ENCODE assay signal across 8 cellular contexts in genomic region chrX:47561653-47562151, GRCh38. TPM values are rescaled to one million over a fixed set of nuclear protein-coding genes. Genes with fewer than 3 reads are reported as not detected.
DNase-seq lines count a peak whose midpoint lies in the region; ATAC-seq and TF ChIP-seq lines count a peak whose summit lies in the region.

No MANE protein-coding gene starts in this region.

- H3K4me2 ChIP-seq in skeletal muscle satellite cell (ENCODE audit: low read length) = peak overlapping the region; percentile 90

- DNase-seq in H7 (no peak), WTC11 (ENCODE audit: low spot score) (no peak), Ammon's horn (ENCODE audit: low spot score) (no peak), NK-92 (lab: John Stamatoyannopoulos, UW; ENCODE audit: unreplicated experiment) (no peak), hippocampal formation (lab: John Stamatoyannopoulos, UW) (no peak)
- DNase-seq in stimulated activated CD4-positive, alpha-beta T cell treated with anti-CD3 and anti-CD28 coated beads, Interleukin-2, amount 100 ng/mL, for 24 hours = no peak

- H3K9ac ChIP-seq in skeletal muscle satellite cell (ENCODE audit: low read depth, low read length) = peak overlapping the region; percentile 94

- TF ChIP-seq CTCF in WTC11 (IDR thresholded peaks at IDR 0.05) (no peak), gastroesophageal sphincter (IDR thresholded peaks at IDR 0.05) (no peak)

- 0 to 9% methylated on average over 3 to 6 of the region's 10 CpGs for WGBS in gastroesophageal sphincter (ENCODE audit: low coverage in 1 of 2), 2 donors

- CTCF ChIA-PET in WTC11 (lab: Charles Lee) = interaction anchor here (0.6 to 1.5 kb wide), 9 partner anchors 13 to 1551 kb away, joined by 3 to 6 read pairs (median 3); no protein-coding TSS in a partner anchor

- ATAC-seq in WTC11 = no peak
- no peak for ATAC-seq in gastroesophageal sphincter

- POLR2A ChIA-PET in WTC11 (lab: Charles Lee) = interaction anchor here (0.7 kb wide), 1 partner anchor 245 kb away, joined by 5 read pairs; no protein-coding TSS in a partner anchor

- no peaks in the 10 kb centered on the region for H3K27me3 Mint-ChIP-seq in WTC11 (ENCODE audit: low read depth)

- no peak for TF ChIP-seq EP300 in gastroesophageal sphincter (IDR thresholded peaks at IDR 0.05)

- no peak for TF ChIP-seq POLR2A in gastroesophageal sphincter (IDR thresholded peaks at IDR 0.05)

- peak overlapping the region; percentile 93 for H3K27ac Mint-ChIP-seq in WTC11

- no peaks in the 10 kb centered on the region; the same call in 1 of the 2 replicates for H3K27me3 ChIP-seq in H7 (ENCODE audit: control insufficient read depth, insufficient read depth, low read length)
- no peaks in the 10 kb centered on the region for H3K27me3 ChIP-seq in gastroesophageal sphincter
- no peaks in the 10 kb centered on the region for H3K27me3 ChIP-seq in skeletal muscle satellite cell (ENCODE audit: control insufficient read depth, insufficient read depth, low read length)

- H3K4me1 ChIP-seq in gastroesophageal sphincter (peaks cover 0 to 38% (median 2%) of the 10 kb centered on the region in 3 donors), skeletal muscle satellite cell (ENCODE audit: control insufficient read depth, insufficient read depth, low read length) (peaks cover 18% of the 10 kb centered on the region)

- H3K9me3 ChIP-seq in gastroesophageal sphincter (no peaks in the 10 kb centered on the region), skeletal muscle satellite cell (replicated peaks; ENCODE audit: low read length) (no peaks in the 10 kb centered on the region)

- H3K4me3 ChIP-seq in H7 (ENCODE audit: insufficient read depth, low read depth, low read length) = peak overlapping the region; percentile 61
- peak overlapping the region; percentile 61 to 66 for H3K4me3 ChIP-seq in gastroesophageal sphincter
- H3K4me3 ChIP-seq in skeletal muscle satellite cell (ENCODE audit: low read length) = peak overlapping the region; percentile 84

- H3K27ac ChIP-seq in gastroesophageal sphincter = peak overlapping the region; percentile 93 to 97 (median 95)

- H3K4me3 Mint-ChIP-seq in WTC11 = peak overlapping the region; percentile 88

- H3K36me3 Mint-ChIP-seq in WTC11 = peaks cover 20% of the 10 kb centered on the region

- H3K9me3 Mint-ChIP-seq in WTC11 = no peaks in the 10 kb centered on the region

- peaks cover 3% of the 10 kb centered on the region for H3K36me3 ChIP-seq in H7 (replicated peaks; ENCODE audit: control insufficient read depth, insufficient read depth, low read length)
- peaks cover 0 to 39% of the 10 kb centered on the region in 2 donors for H3K36me3 ChIP-seq in gastroesophageal sphincter
- H3K36me3 ChIP-seq in skeletal muscle satellite cell (ENCODE audit: insufficient read depth, low read length) = peaks cover 18% of the 10 kb centered on the region

- H3K4me1 Mint-ChIP-seq in WTC11 = peaks cover 16% of the 10 kb centered on the region

TF ChIP-seq in WTC11, 78 proteins besides CTCF, POLR2A, EP300 and RAD21 (continues in another document):
- TF ChIP-seq GABPB1 (CRISPR knock-in tag; IDR thresholded peaks at IDR 0.05) (no peak), CREM (CRISPR knock-in tag; IDR thresholded peaks at IDR 0.05) (no peak), NFE2L1 (CRISPR knock-in tag; IDR thresholded peaks at IDR 0.05) (no peak), PRRX2 (CRISPR knock-in tag; IDR thresholded peaks at IDR 0.05) (no peak), ZNF512 (CRISPR knock-in tag; IDR thresholded peaks at IDR 0.05; ENCODE audit: borderline replicate concordance) (no peak), SP1 (CRISPR knock-in tag; conservative IDR thresholded peaks at IDR 0.05) (no peak), FOXJ3 (CRISPR knock-in tag; IDR thresholded peaks at IDR 0.05; ENCODE audit: borderline replicate concordance) (no peak), SMAD4 (CRISPR knock-in tag; IDR thresholded peaks at IDR 0.05) (no peak), ZNF396 (CRISPR knock-in tag; IDR thresholded peaks at IDR 0.05; ENCODE audit: borderline replicate concordance) (no peak), TEAD1 (CRISPR knock-in tag; IDR thresholded peaks at IDR 0.05) (no peak), EMX1 (CRISPR knock-in tag; IDR thresholded peaks at IDR 0.05) (no peak), ATF1 (CRISPR knock-in tag; IDR thresholded peaks at IDR 0.05) (no peak), ATF6 (CRISPR knock-in tag; IDR thresholded peaks at IDR 0.05) (no peak), FOXP4 (CRISPR knock-in tag; IDR thresholded peaks at IDR 0.05) (no peak), GRHL2 (CRISPR knock-in tag; IDR thresholded peaks at IDR 0.05; ENCODE audit: insufficient replicate concordance, severe bottlenecking) (no peak), ETV6 (CRISPR knock-in tag; IDR thresholded peaks at IDR 0.05) (no peak), JUN (CRISPR knock-in tag; IDR thresholded peaks at IDR 0.05) (no peak), ZNF425 (CRISPR knock-in tag; conservative IDR thresholded peaks at IDR 0.05) (no peak)

RNA-seq across cellular contexts. Expression of gene ARAF, which starts 0.7 kb away (rescaled TPM):
- 34.4 and 38.2 TPM in 2 replicates for total RNA-seq in H7 (2014; rRNA removed; shearing (Covaris generic))
- 52.5 to 55.8 TPM (median 55.1 TPM) in 3 replicates for total RNA-seq in WTC11 (2021)
- 10 to 100 TPM; 27.5 to 46.8 (median 38.5) TPM for total RNA-seq in gastroesophageal sphincter
- total RNA-seq in skeletal muscle satellite cell (2012; rRNA removed) = 10.6 and 19.9 TPM in 2 replicates

RNA-seq across cellular contexts. Expression of gene TIMP1, which starts 20.5 kb away (rescaled TPM):
- 59.6 and 66.1 TPM in 2 replicates for total RNA-seq in H7 (2014; rRNA removed; shearing (Covaris generic))
- total RNA-seq in WTC11 (2021) (35.4 to 50.8 TPM (median 50.1 TPM) in 3 replicates), gastroesophageal sphincter (100 to 1,000 TPM in 3 of 4 donors, 10 to 100 TPM in 1; 77.4 to 204 (median 156) TPM)
- 943 and 1,314 TPM in 2 replicates for total RNA-seq in skeletal muscle satellite cell (2012; rRNA removed)

RNA-seq across cellular contexts. Expression of gene SYN1, which starts 58.0 kb away (rescaled TPM):
- total RNA-seq in H7 (2014; rRNA removed; shearing (Covaris generic)) = 0.81 and 2.1 TPM in 2 replicates
- 7.1 to 8.3 TPM (median 7.3 TPM) in 3 replicates for total RNA-seq in WTC11 (2021)
- total RNA-seq in gastroesophageal sphincter = under 1 TPM in 2 of 4 donors, not detected in 2; 0.27 TPM
- 0.22 TPM in 1 of 2 replicates, not detected in the other for total RNA-seq in skeletal muscle satellite cell (2012; rRNA removed)
